Comparison of ENCODE assay signal across 9 cellular contexts in the genomic region with DNA sequence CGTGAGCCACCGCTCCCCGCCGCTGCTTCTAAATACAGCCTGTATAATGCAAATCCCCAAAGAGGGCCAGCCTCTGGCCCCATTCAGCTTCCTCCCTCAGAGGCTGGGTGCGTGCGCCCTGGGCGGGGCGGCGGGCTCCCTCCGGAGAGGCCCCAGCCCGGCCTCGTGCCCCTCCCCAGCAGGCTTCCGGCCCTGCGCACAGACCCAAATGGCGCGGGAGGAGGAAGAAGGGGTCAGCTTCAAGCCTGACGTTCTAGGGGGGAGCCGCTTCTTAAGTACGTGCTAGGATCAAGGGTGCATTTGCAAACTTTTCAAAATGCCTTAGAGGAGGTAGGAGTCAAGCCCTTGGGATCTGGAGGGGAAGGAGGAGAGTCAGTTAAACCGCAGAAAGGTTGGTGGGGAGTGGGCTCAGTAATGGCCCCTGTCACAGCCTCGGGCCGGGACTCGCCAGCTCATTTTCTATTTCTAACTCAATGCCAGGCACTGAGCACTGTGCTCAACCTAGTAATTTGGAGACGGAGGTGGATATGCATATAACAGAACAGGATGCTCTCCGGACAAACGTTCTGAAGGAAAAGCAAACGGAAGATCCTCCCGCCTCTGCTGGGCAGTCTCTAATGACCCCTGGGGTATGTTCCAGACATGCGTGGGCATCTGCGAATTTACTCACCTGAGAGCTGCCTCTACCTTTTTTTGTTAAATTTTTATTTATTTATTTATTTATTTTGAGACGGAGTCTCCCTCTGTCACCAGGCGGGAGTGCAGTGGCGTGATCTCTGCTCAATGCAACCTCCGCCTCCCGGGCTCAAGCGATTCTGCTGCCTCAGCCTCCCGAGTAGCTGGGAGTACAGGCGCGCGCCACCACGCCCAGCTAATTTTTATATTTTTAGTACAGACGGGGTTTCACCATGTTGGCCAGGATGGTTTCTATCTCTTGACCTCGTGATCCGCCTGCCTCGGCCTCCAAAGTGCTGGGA. TPM values are rescaled to one million over a fixed set of nuclear protein-coding genes. Genes with fewer than 3 reads are reported as not detected.
A peak's percentile ranks its signal among the peaks of the same experiment; 100 is the strongest.
DNase-seq lines count a peak whose midpoint lies in the region; ATAC-seq and TF ChIP-seq lines count a peak whose summit lies in the region.
"Had no signal": no experiment of that assay in that cellular context is flagged by ENCODE, and none has a peak within 500 bp of the region (broad histone marks: within the 10 kb centered on the region; RNA-seq: fewer than 3 reads in every experiment).

No MANE protein-coding gene starts in this region.

- peak overlapping the region; percentile 98 for H3K4me3 Mint-ChIP-seq in dendritic cell treated with granulocyte-macrophage colony-stimulating factor and Interleukin-4, amounts not matched to agents 40 ng/mL and 50 ng/mL, for 4 days
- H3K4me3 Mint-ChIP-seq in osteocyte (ENCODE audit: unreplicated experiment) = peak overlapping the region; percentile 3

- DNase-seq in T follicular helper cell (ENCODE audit: low read depth) (peak; percentile 39), osteocyte (ENCODE audit: extremely low spot score, unreplicated experiment) (no peak), vagina (ENCODE audit: extremely low spot score in 2 of 2) (no peak), NCI-H226 (no peak), NCI-H446 treated with DMSO at 0.1 percent for 48 hours (lab: John Stamatoyannopoulos, UW) (no peak)

- H3K36me3 Mint-ChIP-seq in dendritic cell treated with granulocyte-macrophage colony-stimulating factor and Interleukin-4, amounts not matched to agents 40 ng/mL and 50 ng/mL, for 4 days (ENCODE audit: low read depth) = peaks cover 14% of the 10 kb centered on the region
- no peaks in the 10 kb centered on the region for H3K36me3 Mint-ChIP-seq in osteocyte (ENCODE audit: unreplicated experiment)

- H3K9me3 ChIP-seq in vagina = no peaks in the 10 kb centered on the region

- H3K4me3 ChIP-seq in vagina = peak overlapping the region; percentile 28 to 31
- H3K4me3 ChIP-seq: SK-N-MC had no signal

- H3K4me1 Mint-ChIP-seq in dendritic cell treated with granulocyte-macrophage colony-stimulating factor and Interleukin-4, amounts not matched to agents 40 ng/mL and 50 ng/mL, for 4 days (ENCODE audit: low read depth) = peaks cover 61% of the 10 kb centered on the region
- peaks cover 66% of the 10 kb centered on the region for H3K4me1 Mint-ChIP-seq in osteocyte (ENCODE audit: unreplicated experiment)

- no peak for TF ChIP-seq POLR2A in vagina (IDR thresholded peaks at IDR 0.05)

- no peaks in the 10 kb centered on the region for H3K36me3 ChIP-seq in vagina

- H3K27ac ChIP-seq in vagina = peak overlapping the region; percentile 74
- H3K27ac ChIP-seq: SK-N-MC had no signal

- ATAC-seq in GM18873 (IDR thresholded peaks at IDR 0.05; ENCODE audit: low FRiP score, unreplicated experiment) = peak; percentile 70
- peak; percentile 88 for ATAC-seq in HG03039 (IDR thresholded peaks at IDR 0.05; ENCODE audit: unreplicated experiment)

- no peaks in the 10 kb centered on the region for H3K27me3 ChIP-seq in vagina

- H3K27me3 Mint-ChIP-seq in dendritic cell treated with granulocyte-macrophage colony-stimulating factor and Interleukin-4, amounts not matched to agents 40 ng/mL and 50 ng/mL, for 4 days = no peaks in the 10 kb centered on the region
- H3K27me3 Mint-ChIP-seq in osteocyte (ENCODE audit: unreplicated experiment) = no peaks in the 10 kb centered on the region

- peak overlapping the region; percentile 95 for H3K27ac Mint-ChIP-seq in dendritic cell treated with granulocyte-macrophage colony-stimulating factor and Interleukin-4, amounts not matched to agents 40 ng/mL and 50 ng/mL, for 4 days
- peak overlapping the region; percentile 92 for H3K27ac Mint-ChIP-seq in osteocyte (ENCODE audit: unreplicated experiment)

- intact Hi-C loops in dendritic cell treated with granulocyte-macrophage colony-stimulating factor and Interleukin-4, amounts not matched to agents 40 ng/mL and 50 ng/mL, for 4 days (cut with micrococcal nuclease) = loop anchor here (10.0 kb wide), 1 partner anchor 174 kb away; no protein-coding TSS in a partner anchor
- intact Hi-C loops in vagina (cut with DNase I) = no loop called here

- no peaks in the 10 kb centered on the region for H3K9me3 Mint-ChIP-seq in dendritic cell treated with granulocyte-macrophage colony-stimulating factor and Interleukin-4, amounts not matched to agents 40 ng/mL and 50 ng/mL, for 4 days
- no peaks in the 10 kb centered on the region for H3K9me3 Mint-ChIP-seq in osteocyte (ENCODE audit: unreplicated experiment)

- no peak for TF ChIP-seq CTCF in osteocyte (IDR thresholded peaks at IDR 0.05)
- no peak for TF ChIP-seq CTCF in vagina (IDR thresholded peaks at IDR 0.05)

- peaks cover 33% of the 10 kb centered on the region for H3K4me1 ChIP-seq in vagina

RNA-seq across cellular contexts. Expression of a gene that starts 32.3 kb away (rescaled TPM):
- 1.3 and 2.3 TPM in 2 replicates for total RNA-seq in osteocyte
- total RNA-seq in vagina = 23.8 TPM
